In genomic region chr17:76726231-76726765, GRCh38 we compare ENCODE assay signal across 1 cellular context.
TF ChIP-seq lines count a peak whose summit lies in the region.

Gene JMJD6 (minus strand): TSS chr17:76726606. CDS start chr17:76726475, 131 bp downstream.

TF ChIP-seq in HEK293, 187 proteins besides CTCF, POLR2A, EP300 and RAD21 (continued from another document and continues in another):
- TF ChIP-seq ZNF692 (tag by site-specific recombination; IDR thresholded peaks at IDR 0.05) (0 out of 2 replicates have a peak, but pooled peaks have one; percentile 14), ZSCAN5A (tag by site-specific recombination; IDR thresholded peaks at IDR 0.05) (no peak), ZNF341 (tag by site-specific recombination; IDR thresholded peaks at IDR 0.05; ENCODE audit: low read depth) (peak; percentile 77), ZNF221 (tag by site-specific recombination; IDR thresholded peaks at IDR 0.05; ENCODE audit: borderline replicate concordance) (no peak), ZNF654 (tag by site-specific recombination; IDR thresholded peaks at IDR 0.05; ENCODE audit: low read depth) (no peak), ZBTB10 (tag by site-specific recombination; IDR thresholded peaks at IDR 0.05) (peak; percentile 97), ZNF16 (tag by site-specific recombination; IDR thresholded peaks at IDR 0.05; ENCODE audit: low read depth) (no peak), SETDB1 (IDR thresholded peaks at IDR 0.05; ENCODE audit: insufficient read length, low read length) (no peak), MZF1 (tag by site-specific recombination; IDR thresholded peaks at IDR 0.05; ENCODE audit: borderline replicate concordance) (no peak), ZBTB7A (tag by site-specific recombination; IDR thresholded peaks at IDR 0.05; ENCODE audit: low read depth) (no peak), SCRT1 (tag by site-specific recombination; IDR thresholded peaks at IDR 0.05; ENCODE audit: borderline replicate concordance) (no peak), ZNF768 (tag by site-specific recombination; IDR thresholded peaks at IDR 0.05) (no peak), SP2 (tag by site-specific recombination; IDR thresholded peaks at IDR 0.05) (peak; percentile 95), ZNF530 (tag by site-specific recombination; IDR thresholded peaks at IDR 0.05; ENCODE audit: low read depth) (no peak), ZNF214 (tag by site-specific recombination; IDR thresholded peaks at IDR 0.05; ENCODE audit: borderline replicate concordance) (no peak), IKZF3 (tag by site-specific recombination; IDR thresholded peaks at IDR 0.05) (peak; percentile 75), ZNF544 (tag by site-specific recombination; IDR thresholded peaks at IDR 0.05) (no peak), ZNF211 (tag by site-specific recombination; IDR thresholded peaks at IDR 0.05; ENCODE audit: low read depth) (no peak), MEIS1 (CRISPR knock-in tag; IDR thresholded peaks at IDR 0.05; ENCODE audit: borderline replicate concordance) (no peak), ZNF776 (tag by site-specific recombination; IDR thresholded peaks at IDR 0.05; ENCODE audit: borderline replicate concordance) (no peak), ZNF629 (tag by site-specific recombination; IDR thresholded peaks at IDR 0.05) (peak; percentile 49; the same call in 1 of the 2 replicates), ZNF624 (tag by site-specific recombination; IDR thresholded peaks at IDR 0.05) (no peak), YY1 (tag by site-specific recombination; IDR thresholded peaks at IDR 0.05) (peak; percentile 68; the same call in 1 of the 2 replicates), ZNF596 (tag by site-specific recombination; IDR thresholded peaks at IDR 0.05) (no peak), BCL6B (tag by site-specific recombination; IDR thresholded peaks at IDR 0.05) (no peak), ZSCAN16 (tag by site-specific recombination; IDR thresholded peaks at IDR 0.05) (no peak), ZFHX2 (tag by site-specific recombination; conservative IDR thresholded peaks at IDR 0.05) (peak; percentile 63), SP7 (tag by site-specific recombination; IDR thresholded peaks at IDR 0.05) (peak; percentile 15; the same call in 1 of the 2 replicates), ZSCAN23 (tag by site-specific recombination; IDR thresholded peaks at IDR 0.05) (no peak), ZNF416 (tag by site-specific recombination; IDR thresholded peaks at IDR 0.05) (no peak), ZNF19 (tag by site-specific recombination; IDR thresholded peaks at IDR 0.05; ENCODE audit: low read depth) (no peak), ZNF112 (tag by site-specific recombination; IDR thresholded peaks at IDR 0.05) (no peak), ZNF311 (tag by site-specific recombination; IDR thresholded peaks at IDR 0.05; ENCODE audit: borderline replicate concordance) (no peak), ZNF548 (tag by site-specific recombination; IDR thresholded peaks at IDR 0.05) (no peak), ZNF660 (tag by site-specific recombination; IDR thresholded peaks at IDR 0.05) (peak; percentile 25), ZNF600 (tag by site-specific recombination; IDR thresholded peaks at IDR 0.05) (no peak; the same call in none of the 2 replicates), ZNF561 (tag by site-specific recombination; IDR thresholded peaks at IDR 0.05; ENCODE audit: borderline replicate concordance) (peak; percentile 61; the same call in 1 of the 2 replicates), ZNF639 (tag by site-specific recombination; IDR thresholded peaks at IDR 0.05) (0 out of 2 replicates have a peak, but pooled peaks have one; percentile 16), ZNF169 (tag by site-specific recombination; IDR thresholded peaks at IDR 0.05) (no peak), ZNF555 (tag by site-specific recombination; conservative IDR thresholded peaks at IDR 0.05) (no peak), ZFP3 (tag by site-specific recombination; IDR thresholded peaks at IDR 0.05; ENCODE audit: low read depth) (no peak), KLF8 (tag by site-specific recombination; IDR thresholded peaks at IDR 0.05) (peak; percentile 98), ZIC2 (tag by site-specific recombination; IDR thresholded peaks at IDR 0.05) (peak; percentile 28), ZNF37A (tag by site-specific recombination; IDR thresholded peaks at IDR 0.05) (no peak), ZNF248 (tag by site-specific recombination; IDR thresholded peaks at IDR 0.05) (no peak)
- TF ChIP-seq, protein P1, sequence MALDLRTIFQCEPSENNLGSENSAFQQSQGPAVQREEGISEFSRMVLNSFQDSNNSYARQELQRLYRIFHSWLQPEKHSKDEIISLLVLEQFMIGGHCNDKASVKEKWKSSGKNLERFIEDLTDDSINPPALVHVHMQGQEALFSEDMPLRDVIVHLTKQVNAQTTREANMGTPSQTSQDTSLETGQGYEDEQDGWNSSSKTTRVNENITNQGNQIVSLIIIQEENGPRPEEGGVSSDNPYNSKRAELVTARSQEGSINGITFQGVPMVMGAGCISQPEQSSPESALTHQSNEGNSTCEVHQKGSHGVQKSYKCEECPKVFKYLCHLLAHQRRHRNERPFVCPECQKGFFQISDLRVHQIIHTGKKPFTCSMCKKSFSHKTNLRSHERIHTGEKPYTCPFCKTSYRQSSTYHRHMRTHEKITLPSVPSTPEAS (tag by site-specific recombination; IDR thresholded peaks at IDR 0.05), result no peak
- TF ChIP-seq, protein P2, sequence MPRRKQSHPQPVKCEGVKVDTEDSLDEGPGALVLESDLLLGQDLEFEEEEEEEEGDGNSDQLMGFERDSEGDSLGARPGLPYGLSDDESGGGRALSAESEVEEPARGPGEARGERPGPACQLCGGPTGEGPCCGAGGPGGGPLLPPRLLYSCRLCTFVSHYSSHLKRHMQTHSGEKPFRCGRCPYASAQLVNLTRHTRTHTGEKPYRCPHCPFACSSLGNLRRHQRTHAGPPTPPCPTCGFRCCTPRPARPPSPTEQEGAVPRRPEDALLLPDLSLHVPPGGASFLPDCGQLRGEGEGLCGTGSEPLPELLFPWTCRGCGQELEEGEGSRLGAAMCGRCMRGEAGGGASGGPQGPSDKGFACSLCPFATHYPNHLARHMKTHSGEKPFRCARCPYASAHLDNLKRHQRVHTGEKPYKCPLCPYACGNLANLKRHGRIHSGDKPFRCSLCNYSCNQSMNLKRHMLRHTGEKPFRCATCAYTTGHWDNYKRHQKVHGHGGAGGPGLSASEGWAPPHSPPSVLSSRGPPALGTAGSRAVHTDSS (tag by site-specific recombination; IDR thresholded peaks at IDR 0.05), result no peak
- TF ChIP-seq, protein P3, sequence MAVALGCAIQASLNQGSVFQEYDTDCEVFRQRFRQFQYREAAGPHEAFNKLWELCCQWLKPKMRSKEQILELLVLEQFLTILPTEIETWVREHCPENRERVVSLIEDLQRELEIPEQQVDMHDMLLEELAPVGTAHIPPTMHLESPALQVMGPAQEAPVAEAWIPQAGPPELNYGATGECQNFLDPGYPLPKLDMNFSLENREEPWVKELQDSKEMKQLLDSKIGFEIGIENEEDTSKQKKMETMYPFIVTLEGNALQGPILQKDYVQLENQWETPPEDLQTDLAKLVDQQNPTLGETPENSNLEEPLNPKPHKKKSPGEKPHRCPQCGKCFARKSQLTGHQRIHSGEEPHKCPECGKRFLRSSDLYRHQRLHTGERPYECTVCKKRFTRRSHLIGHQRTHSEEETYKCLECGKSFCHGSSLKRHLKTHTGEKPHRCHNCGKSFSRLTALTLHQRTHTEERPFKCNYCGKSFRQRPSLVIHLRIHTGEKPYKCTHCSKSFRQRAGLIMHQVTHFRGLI (tag by site-specific recombination; IDR thresholded peaks at IDR 0.05), result no peak; the same call in 1 of the 2 replicates
- TF ChIP-seq, protein P4, sequence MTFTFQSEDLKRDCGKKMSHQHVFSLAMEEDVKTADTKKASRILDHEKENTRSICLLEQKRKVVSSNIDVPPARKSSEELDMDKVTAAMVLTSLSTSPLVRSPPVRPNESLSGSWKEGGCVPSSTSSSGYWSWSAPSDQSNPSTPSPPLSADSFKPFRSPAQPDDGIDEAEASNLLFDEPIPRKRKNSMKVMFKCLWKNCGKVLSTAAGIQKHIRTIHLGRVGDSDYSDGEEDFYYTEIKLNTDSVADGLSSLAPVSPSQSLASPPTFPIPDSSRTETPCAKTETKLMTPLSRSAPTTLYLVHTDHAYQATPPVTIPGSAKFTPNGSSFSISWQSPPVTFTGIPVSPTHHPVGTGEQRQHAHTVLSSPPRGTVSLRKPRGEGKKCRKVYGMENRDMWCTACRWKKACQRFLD (tag by site-specific recombination; IDR thresholded peaks at IDR 0.05), result no peak
- TF ChIP-seq, protein P5, sequence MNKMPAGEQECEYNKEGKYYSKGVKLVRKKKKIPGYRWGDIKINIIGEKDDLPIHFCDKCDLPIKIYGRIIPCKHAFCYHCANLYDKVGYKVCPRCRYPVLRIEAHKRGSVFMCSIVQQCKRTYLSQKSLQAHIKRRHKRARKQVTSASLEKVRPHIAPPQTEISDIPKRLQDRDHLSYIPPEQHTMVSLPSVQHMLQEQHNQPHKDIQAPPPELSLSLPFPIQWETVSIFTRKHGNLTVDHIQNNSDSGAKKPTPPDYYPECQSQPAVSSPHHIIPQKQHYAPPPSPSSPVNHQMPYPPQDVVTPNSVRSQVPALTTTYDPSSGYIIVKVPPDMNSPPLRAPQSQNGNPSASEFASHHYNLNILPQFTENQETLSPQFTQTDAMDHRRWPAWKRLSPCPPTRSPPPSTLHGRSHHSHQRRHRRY (tag by site-specific recombination; IDR thresholded peaks at IDR 0.05), result no peak
- TF ChIP-seq, protein P6, sequence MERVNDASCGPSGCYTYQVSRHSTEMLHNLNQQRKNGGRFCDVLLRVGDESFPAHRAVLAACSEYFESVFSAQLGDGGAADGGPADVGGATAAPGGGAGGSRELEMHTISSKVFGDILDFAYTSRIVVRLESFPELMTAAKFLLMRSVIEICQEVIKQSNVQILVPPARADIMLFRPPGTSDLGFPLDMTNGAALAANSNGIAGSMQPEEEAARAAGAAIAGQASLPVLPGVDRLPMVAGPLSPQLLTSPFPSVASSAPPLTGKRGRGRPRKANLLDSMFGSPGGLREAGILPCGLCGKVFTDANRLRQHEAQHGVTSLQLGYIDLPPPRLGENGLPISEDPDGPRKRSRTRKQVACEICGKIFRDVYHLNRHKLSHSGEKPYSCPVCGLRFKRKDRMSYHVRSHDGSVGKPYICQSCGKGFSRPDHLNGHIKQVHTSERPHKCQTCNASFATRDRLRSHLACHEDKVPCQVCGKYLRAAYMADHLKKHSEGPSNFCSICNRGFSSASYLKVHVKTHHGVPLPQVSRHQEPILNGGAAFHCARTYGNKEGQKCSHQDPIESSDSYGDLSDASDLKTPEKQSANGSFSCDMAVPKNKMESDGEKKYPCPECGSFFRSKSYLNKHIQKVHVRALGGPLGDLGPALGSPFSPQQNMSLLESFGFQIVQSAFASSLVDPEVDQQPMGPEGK (tag by site-specific recombination; IDR thresholded peaks at IDR 0.05), result peak; percentile 84
